ENCODE assay signal across 26 cellular contexts in genomic region chr2:72636210-72636609, GRCh38.
"Had no signal": no experiment of that assay in that cellular context is flagged by ENCODE, and none has a peak within 500 bp of the region (broad histone marks: within the 10 kb centered on the region; RNA-seq: fewer than 3 reads in every experiment).

No MANE protein-coding gene starts in this region.

- H3K4me1 Mint-ChIP-seq: nephron, neural progenitor cell had no signal

- H3K4me3 Mint-ChIP-seq: nephron; neural progenitor cell; stimulated activated effector memory CD8-positive, alpha-beta T cell treated with anti-CD3 and anti-CD28 coated beads, Interleukin-12 subunit alpha, Interleukin-12 subunit beta, amount 100 ng/mL, for 72 hours; stimulated activated naive B cell treated with anti-CD40 and anti-IgM and Interleukin-4, amounts not matched to agents 10 μg/mL and 1 μg/mL and 100 μg/mL, for 72 hours; stimulated activated naive CD8-positive, alpha-beta T cell treated with anti-CD3 and anti-CD28 coated beads, Interleukin-15, Interleukin-2, amounts not matched to agents 100 ng/mL and 50 ng/mL, for 24 hours had no signal

- H3K9me3 Mint-ChIP-seq: stimulated activated effector memory CD8-positive, alpha-beta T cell treated with anti-CD3 and anti-CD28 coated beads, Interleukin-12 subunit alpha, Interleukin-12 subunit beta, amount 100 ng/mL, for 72 hours had no signal

- ATAC-seq: psoas muscle; right cardiac atrium; right lobe of liver; stimulated activated effector memory CD8-positive, alpha-beta T cell treated with anti-CD3 and anti-CD28 coated beads, Interleukin-12 subunit alpha, Interleukin-12 subunit beta, amount 100 ng/mL, for 72 hours; stimulated activated naive B cell treated with anti-CD40 and anti-IgM and Interleukin-4, amounts not matched to agents 10 μg/mL and 1 μg/mL and 100 μg/mL, for 72 hours had no signal

- H3K36me3 Mint-ChIP-seq: stimulated activated effector memory CD8-positive, alpha-beta T cell treated with anti-CD3 and anti-CD28 coated beads, Interleukin-12 subunit alpha, Interleukin-12 subunit beta, amount 100 ng/mL, for 72 hours had no signal

- H3K4me1 ChIP-seq: parathyroid adenoma, psoas muscle, right lobe of liver, sigmoid colon, thyroid gland, tibial nerve, upper lobe of left lung, vagina had no signal

- H3K27ac ChIP-seq: neural progenitor cell, ovary, parathyroid adenoma, psoas muscle, right lobe of liver, sigmoid colon, stomach, thoracic aorta, thyroid gland, tibial nerve, upper lobe of left lung, vagina had no signal

- H3K4me3 ChIP-seq: neural progenitor cell, ovary, psoas muscle, right lobe of liver, sigmoid colon, stomach, thoracic aorta, thyroid gland, tibial nerve, upper lobe of left lung, vagina had no signal

- H3K27me3 Mint-ChIP-seq: progenitor cell of endocrine pancreas; stimulated activated naive B cell treated with anti-CD40 and anti-IgM and Interleukin-4, amounts not matched to agents 10 μg/mL and 1 μg/mL and 100 μg/mL, for 72 hours; stimulated activated naive CD8-positive, alpha-beta T cell treated with anti-CD3 and anti-CD28 coated beads, Interleukin-15, Interleukin-2, amounts not matched to agents 100 ng/mL and 50 ng/mL, for 24 hours had no signal

- H3K27ac Mint-ChIP-seq: nephron; neural progenitor cell; progenitor cell of endocrine pancreas; stimulated activated effector memory CD8-positive, alpha-beta T cell treated with anti-CD3 and anti-CD28 coated beads, Interleukin-12 subunit alpha, Interleukin-12 subunit beta, amount 100 ng/mL, for 72 hours; stimulated activated naive B cell treated with anti-CD40 and anti-IgM and Interleukin-4, amounts not matched to agents 10 μg/mL and 1 μg/mL and 100 μg/mL, for 72 hours; stimulated activated naive CD8-positive, alpha-beta T cell treated with anti-CD3 and anti-CD28 coated beads, Interleukin-15, Interleukin-2, amounts not matched to agents 100 ng/mL and 50 ng/mL, for 24 hours had no signal

- H3K36me3 ChIP-seq: neural progenitor cell, ovary, right lobe of liver, sigmoid colon, stomach, thoracic aorta, thyroid gland, upper lobe of left lung, vagina had no signal

- DNase-seq: occipital lobe; ovary; posterior cingulate gyrus; psoas muscle; right cardiac atrium; right lobe of liver; sigmoid colon; small intestine; stimulated activated CD4-positive, alpha-beta T cell treated with anti-CD3 and anti-CD28 coated beads, Interleukin-15, amount 100 ng/mL, for 24 hours; stimulated activated CD4-positive, alpha-beta T cell treated with anti-CD3 and anti-CD28 coated beads, Interleukin-2, amount 100 ng/mL, for 24 hours; stimulated activated CD4-positive, alpha-beta T cell treated with anti-CD3 and anti-CD28 coated beads, Interleukin-2, amount 100 ng/mL, for 48 hours; stimulated activated CD4-positive, alpha-beta T cell treated with anti-CD3 and anti-CD28 coated beads, Interleukin-4, amount 100 ng/mL, for 24 hours; stimulated activated naive B cell treated with anti-CD40 and anti-IgM and Interleukin-4, amounts not matched to agents 10 μg/mL and 1 μg/mL and 100 μg/mL, for 72 hours; stimulated activated naive CD4-positive, alpha-beta T cell treated with Interleukin-2 at 50 U/mL for 16 hours; stomach; thyroid gland; upper lobe of left lung had no signal

- H3K9me3 ChIP-seq: ovary, psoas muscle, right lobe of liver, sigmoid colon, stomach, thoracic aorta, thyroid gland, tibial nerve, upper lobe of left lung, vagina had no signal
